ENCODE assay signal across 8 cellular contexts in the genomic region with DNA sequence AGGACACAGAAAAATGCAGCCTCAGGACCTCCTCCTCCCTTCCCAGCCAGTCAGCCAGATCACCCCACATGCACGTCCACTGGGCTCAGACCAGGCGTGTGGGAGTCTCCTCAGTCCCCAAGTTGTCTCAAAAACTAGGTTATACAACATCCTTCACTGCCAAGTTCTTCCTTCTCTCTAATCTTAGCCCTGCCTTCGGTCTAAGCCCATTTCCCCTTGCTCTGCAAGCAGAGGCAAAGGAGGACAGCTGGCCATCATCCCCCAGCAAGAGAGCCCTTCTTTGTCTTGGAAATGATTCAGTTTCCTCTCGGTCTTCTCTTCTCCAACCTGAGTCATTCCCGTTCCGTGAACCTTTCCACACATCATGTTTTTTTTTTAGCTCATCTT. TPM values are rescaled to one million over a fixed set of nuclear protein-coding genes. Genes with fewer than 3 reads are reported as not detected.
DNase-seq lines count a peak whose midpoint lies in the region; ATAC-seq and TF ChIP-seq lines count a peak whose summit lies in the region.

No MANE protein-coding gene starts in this region.

- no peaks in the 10 kb centered on the region for H3K9me2 ChIP-seq in neural cell (ENCODE audit: insufficient read depth, low read length)

- H3K79me2 ChIP-seq in neural cell (replicated peaks; ENCODE audit: insufficient read depth, low read length) = no peaks in the 10 kb centered on the region

- no peak overlapping the region for H2AFZ ChIP-seq in neural cell (ENCODE audit: low read depth, low read length)

- peak; percentile 5 for ATAC-seq in GM18861 (IDR thresholded peaks at IDR 0.05; ENCODE audit: unreplicated experiment)
- ATAC-seq in HG03432 (IDR thresholded peaks at IDR 0.05; ENCODE audit: unreplicated experiment) = peak; percentile 11

- H4K20me1 ChIP-seq in neural cell (ENCODE audit: insufficient read depth) = no peaks in the 10 kb centered on the region

- H3K27me3 ChIP-seq in neural cell (ENCODE audit: insufficient read depth, low read depth, low read length) = no peaks in the 10 kb centered on the region

- DNase-seq in astrocyte of the spinal cord (ENCODE audit: low read depth, low spot score) (peak; percentile 54), RPMI8226 (no peak), mesenteric fat pad (ENCODE audit: low spot score) (no peak), DMS114 treated with DMSO at 0.1 percent for 48 hours (lab: John Stamatoyannopoulos, UW; ENCODE audit: unreplicated experiment) (no peak)
- no peak for DNase-seq in effector CD8-positive, alpha-beta T cell (lab: John Stamatoyannopoulos, UW)

- no peak for TF ChIP-seq CTCF in astrocyte of the spinal cord (IDR thresholded peaks at IDR 0.05; ENCODE audit: low read depth, low read length)
- no peak for TF ChIP-seq CTCF in neural cell (IDR thresholded peaks at IDR 0.05; ENCODE audit: poor library complexity, severe bottlenecking)

- no peak for TF ChIP-seq EP300 in neural cell (conservative IDR thresholded peaks at IDR 0.05; ENCODE audit: poor library complexity, severe bottlenecking)

- H3F3A ChIP-seq in neural cell (ENCODE audit: insufficient read depth, low read length, poor library complexity, severe bottlenecking) = no peaks in the 10 kb centered on the region

- no peak overlapping the region for H3K4me2 ChIP-seq in neural cell (ENCODE audit: low read length)

- no peaks in the 10 kb centered on the region for H3K36me3 ChIP-seq in neural cell (ENCODE audit: insufficient read depth, low read length)

- H3K9me3 ChIP-seq in neural cell (ENCODE audit: low read length) = no peaks in the 10 kb centered on the region

- H3K4me3 ChIP-seq in astrocyte of the spinal cord (ENCODE audit: low read depth, low read length) = no peak overlapping the region
- peak overlapping the region; percentile 44 for H3K4me3 ChIP-seq in neural cell (ENCODE audit: low read length)

- TF ChIP-seq RAD21 in neural cell (conservative IDR thresholded peaks at IDR 0.05) = no peak

- in situ Hi-C loops in astrocyte of the spinal cord (cut with HindIII; ENCODE audit: low sequenced_read_pairs) = no loop called here

- H3K9ac ChIP-seq in neural cell (ENCODE audit: low read length) = peak overlapping the region; percentile 57

- H3K27ac ChIP-seq in neural cell (ENCODE audit: low read length) = peak overlapping the region; percentile 81

TF ChIP-seq in neural cell, 6 proteins besides CTCF, POLR2A, EP300 and RAD21:
- TF ChIP-seq, protein P1, sequence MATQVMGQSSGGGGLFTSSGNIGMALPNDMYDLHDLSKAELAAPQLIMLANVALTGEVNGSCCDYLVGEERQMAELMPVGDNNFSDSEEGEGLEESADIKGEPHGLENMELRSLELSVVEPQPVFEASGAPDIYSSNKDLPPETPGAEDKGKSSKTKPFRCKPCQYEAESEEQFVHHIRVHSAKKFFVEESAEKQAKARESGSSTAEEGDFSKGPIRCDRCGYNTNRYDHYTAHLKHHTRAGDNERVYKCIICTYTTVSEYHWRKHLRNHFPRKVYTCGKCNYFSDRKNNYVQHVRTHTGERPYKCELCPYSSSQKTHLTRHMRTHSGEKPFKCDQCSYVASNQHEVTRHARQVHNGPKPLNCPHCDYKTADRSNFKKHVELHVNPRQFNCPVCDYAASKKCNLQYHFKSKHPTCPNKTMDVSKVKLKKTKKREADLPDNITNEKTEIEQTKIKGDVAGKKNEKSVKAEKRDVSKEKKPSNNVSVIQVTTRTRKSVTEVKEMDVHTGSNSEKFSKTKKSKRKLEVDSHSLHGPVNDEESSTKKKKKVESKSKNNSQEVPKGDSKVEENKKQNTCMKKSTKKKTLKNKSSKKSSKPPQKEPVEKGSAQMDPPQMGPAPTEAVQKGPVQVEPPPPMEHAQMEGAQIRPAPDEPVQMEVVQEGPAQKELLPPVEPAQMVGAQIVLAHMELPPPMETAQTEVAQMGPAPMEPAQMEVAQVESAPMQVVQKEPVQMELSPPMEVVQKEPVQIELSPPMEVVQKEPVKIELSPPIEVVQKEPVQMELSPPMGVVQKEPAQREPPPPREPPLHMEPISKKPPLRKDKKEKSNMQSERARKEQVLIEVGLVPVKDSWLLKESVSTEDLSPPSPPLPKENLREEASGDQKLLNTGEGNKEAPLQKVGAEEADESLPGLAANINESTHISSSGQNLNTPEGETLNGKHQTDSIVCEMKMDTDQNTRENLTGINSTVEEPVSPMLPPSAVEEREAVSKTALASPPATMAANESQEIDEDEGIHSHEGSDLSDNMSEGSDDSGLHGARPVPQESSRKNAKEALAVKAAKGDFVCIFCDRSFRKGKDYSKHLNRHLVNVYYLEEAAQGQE (IDR thresholded peaks at IDR 0.05; ENCODE audit: borderline replicate concordance) = no peak
- TF ChIP-seq MXI1 (conservative IDR thresholded peaks at IDR 0.05; ENCODE audit: poor library complexity, severe bottlenecking) (no peak), TAF1 (IDR thresholded peaks at IDR 0.05; ENCODE audit: low read depth) (no peak), POLR2AphosphoS5 (IDR thresholded peaks at IDR 0.05) (no peak), EZH2 (IDR thresholded peaks at IDR 0.05; ENCODE audit: borderline replicate concordance, insufficient read depth, low read length, poor library complexity, severe bottlenecking) (no peak), SMC3 (conservative IDR thresholded peaks at IDR 0.05; ENCODE audit: poor library complexity) (no peak)
TF ChIP-seq in neural cell: peak in this region for 0.

RNA-seq across cellular contexts. Expression of a gene that starts 14.0 kb away (rescaled TPM):
- 0.69 and 1.1 TPM in 2 replicates for polyA plus RNA-seq in neural cell
- 0.58 and 1.5 TPM in 2 replicates for polyA minus RNA-seq in neural cell
- total RNA-seq in mesenteric fat pad = 4.0 TPM

RNA-seq across cellular contexts. Expression of a gene that starts 26.3 kb away (rescaled TPM):
- not detected in 2 replicates for polyA plus RNA-seq in neural cell
- polyA minus RNA-seq in neural cell = not detected in 2 replicates
- 2.0 TPM for total RNA-seq in mesenteric fat pad

RNA-seq across cellular contexts. Expression of a gene that starts 36.4 kb away (rescaled TPM):
- polyA plus RNA-seq in neural cell = 0.77 TPM in 1 of 2 replicates, not detected in the other
- polyA minus RNA-seq in neural cell = 0.73 and 0.93 TPM in 2 replicates
- 84.0 TPM for total RNA-seq in mesenteric fat pad

RNA-seq across cellular contexts. Expression of a gene that starts 52.0 kb away (rescaled TPM):
- 19.1 and 21.3 TPM in 2 replicates for polyA plus RNA-seq in neural cell
- polyA minus RNA-seq in neural cell = 3.4 and 6.9 TPM in 2 replicates
- total RNA-seq in mesenteric fat pad = 4.0 TPM

RNA-seq across cellular contexts. Expression of a gene that starts 52.2 kb away (rescaled TPM):
- 4.0 and 4.3 TPM in 2 replicates for polyA plus RNA-seq in neural cell
- 4.9 and 5.3 TPM in 2 replicates for polyA minus RNA-seq in neural cell
- 28.2 TPM for total RNA-seq in mesenteric fat pad
